ENCODE assay signal across 10 cellular contexts in the genomic region with DNA sequence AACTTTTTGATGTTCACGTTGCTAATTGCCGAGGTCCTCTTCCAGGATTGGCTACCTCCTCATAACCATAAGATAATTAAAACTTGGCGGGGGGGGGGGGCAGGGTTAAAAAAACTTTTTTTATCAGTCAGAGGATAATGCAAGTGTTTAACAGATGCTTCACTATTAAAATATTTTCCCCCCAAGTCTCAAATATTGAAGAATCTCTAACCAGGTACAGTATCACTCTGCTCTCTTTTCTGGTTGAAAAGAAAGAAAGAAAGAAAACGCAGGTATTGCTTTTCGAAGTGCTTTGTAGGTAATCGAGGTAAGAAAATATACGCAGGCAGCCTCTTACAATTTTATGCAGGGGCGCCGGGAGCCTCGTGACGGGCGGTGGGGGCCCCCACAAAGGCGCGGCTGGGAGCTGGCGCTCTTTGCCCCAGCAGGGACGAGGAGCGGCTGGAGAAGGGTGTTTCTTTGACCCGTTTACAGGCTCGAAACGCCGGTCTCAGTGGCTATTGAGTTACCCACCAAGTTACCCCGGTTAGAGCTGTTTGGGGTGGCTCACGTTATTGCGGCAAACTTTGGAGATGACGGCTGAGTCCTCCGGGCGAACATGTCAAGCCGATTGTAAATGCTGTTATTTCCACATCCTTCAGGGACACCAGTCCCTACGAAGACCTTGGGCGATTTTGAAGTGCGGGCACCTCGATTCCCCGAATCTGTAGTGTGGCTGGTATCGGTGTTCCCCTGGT. TPM values are rescaled to one million over a fixed set of nuclear protein-coding genes. Genes with fewer than 3 reads are reported as not detected.
A peak's percentile ranks its signal among the peaks of the same experiment; 100 is the strongest.
DNase-seq lines count a peak whose midpoint lies in the region; FAIRE-seq and TF ChIP-seq lines count a peak whose summit lies in the region.
"Had no signal": no experiment of that assay in that cellular context is flagged by ENCODE, and none has a peak within 500 bp of the region (broad histone marks: within the 10 kb centered on the region; RNA-seq: fewer than 3 reads in every experiment).

No MANE protein-coding gene starts in this region.

- H3K27ac ChIP-seq in HUES64 (ENCODE audit: low read depth, low read length) (no peak overlapping the region), H1 (ENCODE audit: low read depth, low read length) (no peak overlapping the region), ovary (peak overlapping the region in 1 of 2 donors; percentile 94), substantia nigra (ENCODE audit: low read depth, low read length, poor library complexity, severe bottlenecking) (no peak overlapping the region)

- no peak for TF ChIP-seq RAD21 in H1 (IDR thresholded peaks at IDR 0.05 in 1 of 2, conservative IDR thresholded peaks at IDR 0.05 in 1 of 2; ENCODE audit: low read depth in 2 of 2, low read length in 2 of 2)

- H4K91ac ChIP-seq in H1 (replicated peaks; ENCODE audit: insufficient read length, low read length) = no peak overlapping the region

- 5% methylated on average over 33 of the region's 34 CpGs for WGBS in HUES64
- WGBS in H1 (ENCODE audit: extremely low coverage in 1 of 2, insufficient coverage in 1 of 2, insufficient read length in 1 of 2, insufficient replicate concordance in 2 of 2, low coverage in 1 of 2, low lambda C conversion rate in 2 of 2, missing lambda C conversion rate in 1 of 2), 2 experiments = 8% methylated on average over 33 of the region's 34 CpGs; no CpG with 5 or more reads in 1 of the 2 experiments
- WGBS in ovary, 3 donors = 5 to 11% (median 10%) methylated on average over 34 of the region's 34 CpGs

- H3K27me3 ChIP-seq in HUES64 (ENCODE audit: insufficient read depth, low read length) (peaks cover 99% of the 10 kb centered on the region), H1 (replicated peaks in 1 of 4; ENCODE audit: control insufficient read depth in 3 of 4, extremely low read depth in 1 of 4, insufficient read depth in 3 of 4, low read length in 3 of 4) (peaks cover 97 to 99% (median 98%) of the 10 kb centered on the region in 4 experiments), ovary (no peaks in the 10 kb centered on the region)

- H3K36me3 ChIP-seq in HUES64 (ENCODE audit: insufficient read depth, low read length) (no peaks in the 10 kb centered on the region), H1 (ENCODE audit: control insufficient read depth in 2 of 4, insufficient read depth in 4 of 4, low read length in 3 of 4) (peaks cover 0 to 8% (median 0%) of the 10 kb centered on the region in 4 experiments; a peak in 1 of 8 replicates), ovary (no peaks in the 10 kb centered on the region)

- no peak overlapping the region for H3K18ac ChIP-seq in H1 (ENCODE audit: extremely low read depth, low read length)

- FAIRE-seq in H1 (lab: Jason Lieb, UNC) = no peak
- FAIRE-seq: small intestine had no signal

- DNase-seq in AG09309 (ENCODE audit: low read depth) (no peak), H1 (ENCODE audit: low read depth in 1 of 2, low spot score in 2 of 2) (no peak), ovary (peak in 2 of 5 donors; percentile 49 to 55), SKM-1 (lab: John Stamatoyannopoulos, UW; ENCODE audit: unreplicated experiment) (no peak), UCSD-AML1 (lab: John Stamatoyannopoulos, UW; ENCODE audit: unreplicated experiment) (no peak), cerebellar cortex (ENCODE audit: low spot score) (no peak), substantia nigra (lab: John Stamatoyannopoulos, UW) (no peak)
- DNase-seq: GDM1, small intestine had no signal

- no peaks in the 10 kb centered on the region for H3K79me2 ChIP-seq in H1 (ENCODE audit: control insufficient read depth in 1 of 2, insufficient read depth in 2 of 2, low read length in 2 of 2)

- H3K9me3 ChIP-seq in HUES64 (ENCODE audit: insufficient read depth, low read depth, low read length) (no peaks in the 10 kb centered on the region), H1 (ENCODE audit: insufficient read depth in 2 of 2, low read depth in 1 of 2, low read length in 1 of 2) (no peaks in the 10 kb centered on the region), ovary (no peaks in the 10 kb centered on the region)

- H3K14ac ChIP-seq in H1 (ENCODE audit: insufficient read length) = no peak overlapping the region

- CTCF ChIA-PET in H1 (lab: Charles Lee; ENCODE audit: partially characterized antibody) = interaction anchor here (0.5 to 2.2 kb wide), 10 partner anchors 8 to 348 kb away, joined by 3 to 10 read pairs (median 4); no protein-coding TSS in a partner anchor

- H3K79me1 ChIP-seq in H1 (ENCODE audit: low read depth, low read length) = no peaks in the 10 kb centered on the region

- no peak overlapping the region for H2BK120ac ChIP-seq in H1 (replicated peaks; ENCODE audit: low read depth, low read length)

- no peak for TF ChIP-seq EP300 in H1 (IDR thresholded peaks at IDR 0.05; ENCODE audit: borderline replicate concordance in 1 of 2, low read depth in 2 of 2, low read length in 2 of 2)
- TF ChIP-seq EP300 in ovary (IDR thresholded peaks at IDR 0.05) = no peak

- H4K8ac ChIP-seq in H1 (ENCODE audit: extremely low read depth, insufficient read depth, low read length) = no peak overlapping the region

- H2BK5ac ChIP-seq in H1 (ENCODE audit: low read depth, low read length) = no peak overlapping the region

- TF ChIP-seq POLR2A in H1 (IDR thresholded peaks at IDR 0.05; ENCODE audit: control extremely low read depth in 1 of 2, low read depth in 2 of 2, low read length in 2 of 2) = no peak
- TF ChIP-seq POLR2A in ovary (IDR thresholded peaks at IDR 0.05) = no peak

- H2BK20ac ChIP-seq in H1 (ENCODE audit: low read length) = no peak overlapping the region

- TF ChIP-seq CTCF in AG09309 (IDR thresholded peaks at IDR 0.05; ENCODE audit: control insufficient read depth, insufficient read depth, low read depth, low read length, missing control alignments) (no peak), H1 (IDR thresholded peaks at IDR 0.05; ENCODE audit: control extremely low read depth in 1 of 3, insufficient read depth in 1 of 3, low read depth in 1 of 3, low read length in 3 of 3) (no peak), ovary (IDR thresholded peaks at IDR 0.05) (no peak)

- H3K4me1 ChIP-seq in HUES64 (ENCODE audit: insufficient read depth, low read length) = peaks cover 17% of the 10 kb centered on the region
- peaks cover 0 to 22% (median 9%) of the 10 kb centered on the region in 4 experiments; a peak in 6 of 7 replicates for H3K4me1 ChIP-seq in H1 (replicated peaks in 1 of 4; ENCODE audit: control insufficient read depth in 3 of 4, insufficient read depth in 4 of 4, low read length in 3 of 4)
- no peaks in the 10 kb centered on the region for H3K4me1 ChIP-seq in ovary (ENCODE audit: insufficient read depth)

- H4K5ac ChIP-seq in H1 (ENCODE audit: insufficient read length, low read depth, low read length) = no peak overlapping the region

- peak overlapping the region; percentile 73 to 80 for H3K4me2 ChIP-seq in H1 (ENCODE audit: insufficient read depth in 1 of 2, low read depth in 2 of 2, low read length in 2 of 2)

- intact Hi-C loops in ovary (cut with DNase I) = no loop called here

- no peak overlapping the region for H3K56ac ChIP-seq in H1 (replicated peaks; ENCODE audit: insufficient read length, low read depth, low read length)

- no peak overlapping the region for H2BK12ac ChIP-seq in H1 (ENCODE audit: low read depth, low read length)

- H4K20me1 ChIP-seq in H1 (replicated peaks in 1 of 2; ENCODE audit: control insufficient read depth in 1 of 2, insufficient read depth in 2 of 2, low read length in 2 of 2) = peaks cover 14 to 30% of the 10 kb centered on the region in 2 experiments

- H3K4me3 ChIP-seq in AG09309 (ENCODE audit: control insufficient read depth, low read depth, low read length) (peak overlapping the region; percentile 67), HUES64 (ENCODE audit: low read length) (peak overlapping the region; percentile 44; the same call in 1 of the 2 replicates), H1 (ENCODE audit: extremely low read depth in 1 of 4, insufficient read depth in 2 of 4, low read depth in 3 of 4, low read length in 4 of 4) (peak overlapping the region in 1 of 4 experiments; percentile 57; a peak in 4 of 8 replicates), ovary (peak overlapping the region; percentile 70)

- H3K23me2 ChIP-seq in H1 (ENCODE audit: low read depth, low read length) = no peaks in the 10 kb centered on the region; the same call in 1 of the 2 replicates

- H3K4ac ChIP-seq in H1 (replicated peaks; ENCODE audit: insufficient read length, low read depth, low read length) = no peak overlapping the region

- H2AK5ac ChIP-seq in H1 (ENCODE audit: low read depth, low read length) = no peak overlapping the region

- no peak overlapping the region for H3K23ac ChIP-seq in H1 (ENCODE audit: insufficient read length)

- no peak overlapping the region for H2BK15ac ChIP-seq in H1 (ENCODE audit: low read length)

- POLR2A ChIA-PET in H1 (lab: Charles Lee; ENCODE audit: partially characterized antibody) = interaction anchor here (0.5 to 1.9 kb wide), 4 partner anchors 13 to 391 kb away, joined by 3 to 7 read pairs (median 4); no protein-coding TSS in a partner anchor

- no peak overlapping the region for H2AFZ ChIP-seq in H1 (ENCODE audit: low read length)

- H3K9ac ChIP-seq in HUES64 (ENCODE audit: low read depth, low read length) (no peak overlapping the region), H1 (replicated peaks in 1 of 4; ENCODE audit: extremely low read depth in 1 of 4, low read depth in 3 of 4, low read length in 3 of 4) (no peak overlapping the region)

TF ChIP-seq in H1, 55 proteins besides CTCF, POLR2A, EP300 and RAD21 (continues in another document):
- no peak for TF ChIP-seq CHD1 (IDR thresholded peaks at IDR 0.05; ENCODE audit: low read depth, low read length)
- no peak for TF ChIP-seq POLR2AphosphoS5 (IDR thresholded peaks at IDR 0.05; ENCODE audit: low read depth, low read length)
- TF ChIP-seq SP1 (IDR thresholded peaks at IDR 0.05; ENCODE audit: low read depth, low read length) = 0 out of 2 replicates have a peak, but pooled peaks have one; percentile 10
- no peak for TF ChIP-seq POU5F1 (IDR thresholded peaks at IDR 0.05; ENCODE audit: low read depth, low read length)

RNA-seq across cellular contexts. Expression of a gene that starts 0.5 kb away (rescaled TPM):
- 0.55 TPM for polyA plus RNA-seq in HUES64 (2013, experiment 1 of 2)
- polyA plus RNA-seq in HUES64 (2013, experiment 2 of 2) = 0.82 TPM
- not detected in 2 replicates for total RNA-seq in H1 (2021; fragmentation: NEBNext Ultra II Directional; extraction: Animal tissue kit (Norgen Biotek cat#: 25700))
- polyA plus RNA-seq in H1 (2011; rRNA removed) (0.05 TPM in 1 of 2 replicates, not detected in the other), ovary (10 to 100 TPM; 32.4 to 39.6 TPM)
- 0.04 TPM for polyA plus RNA-seq in H1 (2011; cell fraction: cytosol; rRNA removed)
- not detected for polyA plus RNA-seq in H1 (2011; cell fraction: nucleus; rRNA removed)
- 0.05 to 0.37 TPM in 2 of 4 replicates, not detected in the others for polyA plus RNA-seq in H1 (2012, experiment 1 of 2)
- polyA plus RNA-seq in H1 (2012, experiment 2 of 2) = 0.47 TPM
- 0.04 TPM for polyA plus RNA-seq in H1 (2013, experiment 1 of 2)
- polyA plus RNA-seq in H1 (2013, experiment 2 of 2) = not detected
- not detected in 2 replicates for polyA minus RNA-seq in H1 (2011; rRNA and poly(A)+ RNA removed)
- not detected for polyA minus RNA-seq in H1 (2011; cell fraction: cytosol; rRNA and poly(A)+ RNA removed)
- polyA minus RNA-seq in H1 (2011; cell fraction: nucleus; rRNA and poly(A)+ RNA removed) = not detected
- total RNA-seq in ovary = 10 to 100 TPM; 12.9 to 99.9 (median 44.1) TPM

Comparison
In these comparisons a context has a peak if more than half of its experiments do, and no peak if none do; other contexts are left out.
1. RNA of a gene that starts 0.5 kb away (total RNA-seq): 12.9 to 99.9 TPM in ovary; not detected in H1; every median in the first group is over 10 times any median in the second.